13 cellular contexts compared by ENCODE assay signal in genomic region chr1:170414989-170415733, GRCh38.
DNase-seq lines count a peak whose midpoint lies in the region; ATAC-seq, FAIRE-seq and TF ChIP-seq lines count a peak whose summit lies in the region.
"Had no signal": no experiment of that assay in that cellular context is flagged by ENCODE, and none has a peak within 500 bp of the region (broad histone marks: within the 10 kb centered on the region; RNA-seq: fewer than 3 reads in every experiment).

No MANE protein-coding gene starts in this region.

- intact Hi-C loops in sigmoid colon (cut with DNase I), result no loop called here

- TF ChIP-seq CTCF in AG10803 (conservative IDR thresholded peaks at IDR 0.05; ENCODE audit: low read length), result no peak
- no peak for TF ChIP-seq CTCF in foreskin fibroblast (IDR thresholded peaks at IDR 0.05; ENCODE audit: low read depth, low read length)
- TF ChIP-seq CTCF in sigmoid colon (IDR thresholded peaks at IDR 0.05), result no peak

- FAIRE-seq in H54 (lab: Jason Lieb, UNC), result no peak

- peak; percentile 74 for DNase-seq in AG10803 (ENCODE audit: low read depth)
- peak; percentile 38 to 60 for DNase-seq in foreskin fibroblast
- no peak for DNase-seq in sigmoid colon
- no peak for DNase-seq in NCI-H748 (lab: John Stamatoyannopoulos, UW; ENCODE audit: unreplicated experiment)
- no peak for DNase-seq in DMS153 (lab: John Stamatoyannopoulos, UW)
- DNase-seq in islet precursor cell, result no peak
- no peak for DNase-seq in H54 (ENCODE audit: insufficient read length, low spot score)
- DNase-seq: NCI-H1048, NCI-H226, substantia nigra had no signal

- H3K4me3 ChIP-seq in AG10803 (ENCODE audit: low read length) (no peak overlapping the region), foreskin fibroblast (ENCODE audit: low read depth in 1 of 2, low read length in 2 of 2) (no peak overlapping the region), sigmoid colon (no peak overlapping the region)
- H3K4me3 ChIP-seq: lung, neural progenitor cell had no signal

- peak; percentile 53 for ATAC-seq in SK-N-SH treated with all-trans-retinoic acid at 6 μM for 48 hours

- no peaks in the 10 kb centered on the region for H3K9me3 ChIP-seq in sigmoid colon

- H3K27me3 ChIP-seq in sigmoid colon, result no peaks in the 10 kb centered on the region
- H3K27me3 ChIP-seq: neural progenitor cell had no signal

- no peaks in the 10 kb centered on the region for H3K36me3 ChIP-seq in sigmoid colon
- H3K36me3 ChIP-seq: neural progenitor cell had no signal

- peaks cover 0 to 23% (median 6%) of the 10 kb centered on the region in 4 donors for H3K4me1 ChIP-seq in sigmoid colon
- H3K4me1 ChIP-seq: neural progenitor cell had no signal

- TF ChIP-seq EP300 in sigmoid colon (IDR thresholded peaks at IDR 0.05), result no peak

- 48 to 62% methylated on average over 3 of the region's 3 CpGs for WGBS in sigmoid colon, 2 donors

- TF ChIP-seq POLR2A in sigmoid colon (IDR thresholded peaks at IDR 0.05) (no peak), H54 (IDR thresholded peaks at IDR 0.05; ENCODE audit: low read depth, low read length) (no peak)

- H3K27ac ChIP-seq in sigmoid colon, result peak overlapping the region; percentile 4 to 68 (median 34)
- H3K27ac ChIP-seq: neural progenitor cell had no signal

TF ChIP-seq in SK-N-SH treated with all-trans-retinoic acid at 6 μM for 48 hours, 23 proteins besides CTCF, POLR2A, EP300 and RAD21:
- no peak for TF ChIP-seq BACH2 (CRISPR knock-in tag; IDR thresholded peaks at IDR 0.05; ENCODE audit: borderline replicate concordance)
- TF ChIP-seq TOX (CRISPR knock-in tag; IDR thresholded peaks at IDR 0.05; ENCODE audit: borderline replicate concordance), result no peak
- no peak for TF ChIP-seq ZNF565 (CRISPR knock-in tag; conservative IDR thresholded peaks at IDR 0.05; ENCODE audit: low read depth)
- TF ChIP-seq ZFP30 (CRISPR knock-in tag; IDR thresholded peaks at IDR 0.05), result no peak
- TF ChIP-seq CSDC2 (CRISPR knock-in tag; IDR thresholded peaks at IDR 0.05), result no peak
- no peak for TF ChIP-seq ZFP3 (CRISPR knock-in tag; IDR thresholded peaks at IDR 0.05)
- no peak for TF ChIP-seq SNAI2 (CRISPR knock-in tag; IDR thresholded peaks at IDR 0.05)
- no peak for TF ChIP-seq OSR1 (CRISPR knock-in tag; IDR thresholded peaks at IDR 0.05)
- no peak for TF ChIP-seq CREB5 (CRISPR knock-in tag; IDR thresholded peaks at IDR 0.05; ENCODE audit: low read depth)
- no peak for TF ChIP-seq ZNF70 (CRISPR knock-in tag; IDR thresholded peaks at IDR 0.05)
- TF ChIP-seq GLIS3 (CRISPR knock-in tag; IDR thresholded peaks at IDR 0.05), result no peak
- no peak for TF ChIP-seq ZC3H10 (CRISPR knock-in tag; IDR thresholded peaks at IDR 0.05)
- no peak for TF ChIP-seq RARB (CRISPR knock-in tag; IDR thresholded peaks at IDR 0.05)
- no peak for TF ChIP-seq PPARA (CRISPR knock-in tag; IDR thresholded peaks at IDR 0.05; ENCODE audit: borderline replicate concordance)
- TF ChIP-seq CSRNP3 (CRISPR knock-in tag; IDR thresholded peaks at IDR 0.05), result no peak
- TF ChIP-seq TCF4 (CRISPR knock-in tag; IDR thresholded peaks at IDR 0.05; ENCODE audit: borderline replicate concordance), result no peak
- TF ChIP-seq ARNTL (CRISPR knock-in tag; IDR thresholded peaks at IDR 0.05; ENCODE audit: borderline replicate concordance, low read depth), result no peak

Comparison
In these comparisons a context has a peak if more than half of its experiments do, and no peak if none do; other contexts are left out.
1. DNase-seq: peak in AG10803 (single experiment) and foreskin fibroblast (2 of 2); none in sigmoid colon (single experiment), NCI-H748 (single experiment), DMS153 (single experiment), islet precursor cell (single experiment) and H54 (single experiment).